1 cellular context compared by ENCODE assay signal in genomic region chr6:137951064-137951597, GRCh38.
TF ChIP-seq lines count a peak whose summit lies in the region.

No MANE protein-coding gene starts in this region.

TF ChIP-seq in GM12878, 131 proteins besides CTCF, POLR2A, EP300 and RAD21 (continued from another document and continues in another):
- TF ChIP-seq POLR2AphosphoS5 (IDR thresholded peaks at IDR 0.05; ENCODE audit: low read length) = no peak
- TF ChIP-seq ZNF622 (IDR thresholded peaks at IDR 0.05) = no peak
- no peak for TF ChIP-seq CBFB (IDR thresholded peaks at IDR 0.05; ENCODE audit: low read depth)
- no peak for TF ChIP-seq ETV6 (conservative IDR thresholded peaks at IDR 0.05 in 1 of 2, IDR thresholded peaks at IDR 0.05 in 1 of 2; ENCODE audit: borderline replicate concordance in 1 of 2, low read depth in 1 of 2)
- no peak for TF ChIP-seq ESRRA (IDR thresholded peaks at IDR 0.05; ENCODE audit: low read length)
- peak; percentile 72; the same call in 1 of the 2 replicates for TF ChIP-seq HDGF (IDR thresholded peaks at IDR 0.05)
- TF ChIP-seq USF1 (IDR thresholded peaks at IDR 0.05; ENCODE audit: borderline replicate concordance, extremely low read length, insufficient read depth, low read depth, low read length) = no peak
- peak; percentile 56; the same call in 1 of the 2 replicates for TF ChIP-seq SMC3 (IDR thresholded peaks at IDR 0.05; ENCODE audit: borderline replicate concordance, low read length)
- TF ChIP-seq STAT3 (IDR thresholded peaks at IDR 0.05; ENCODE audit: low read depth, low read length) = 0 out of 2 replicates have a peak, but pooled peaks have one; percentile 13
- peak; percentile 45; the same call in 1 of the 2 replicates for TF ChIP-seq DPF2 (IDR thresholded peaks at IDR 0.05)
- no peak for TF ChIP-seq SMAD1 (IDR thresholded peaks at IDR 0.05; ENCODE audit: low read depth, partially characterized antibody)
- no peak for TF ChIP-seq USF2 (IDR thresholded peaks at IDR 0.05; ENCODE audit: borderline replicate concordance, low read depth, low read length)
- no peak for TF ChIP-seq MYB (IDR thresholded peaks at IDR 0.05; ENCODE audit: borderline replicate concordance, low read depth, low read length)
- TF ChIP-seq SPI1 (IDR thresholded peaks at IDR 0.05; ENCODE audit: borderline replicate concordance, insufficient read depth, low read depth, low read length) = peak; percentile 85
- TF ChIP-seq TARDBP (IDR thresholded peaks at IDR 0.05; ENCODE audit: borderline replicate concordance) = no peak
- TF ChIP-seq LARP7 (IDR thresholded peaks at IDR 0.05) = no peak
- no peak for TF ChIP-seq GABPA (IDR thresholded peaks at IDR 0.05; ENCODE audit: low read depth)
- TF ChIP-seq NFYA (IDR thresholded peaks at IDR 0.05; ENCODE audit: borderline replicate concordance, low read depth, low read length) = no peak
- no peak for TF ChIP-seq YBX1 (IDR thresholded peaks at IDR 0.05)
- no peak for TF ChIP-seq WRNIP1 (IDR thresholded peaks at IDR 0.05; ENCODE audit: borderline replicate concordance, low read depth, low read length)
- TF ChIP-seq SREBF1 (IDR thresholded peaks at IDR 0.05; ENCODE audit: low read length) = no peak
- no peak for TF ChIP-seq CREB1 (IDR thresholded peaks at IDR 0.05; ENCODE audit: low read depth)
- no peak for TF ChIP-seq HCFC1 (IDR thresholded peaks at IDR 0.05; ENCODE audit: low read length)
- no peak for TF ChIP-seq IRF5 (IDR thresholded peaks at IDR 0.05; ENCODE audit: borderline replicate concordance)
- no peak for TF ChIP-seq MTA2 (IDR thresholded peaks at IDR 0.05; ENCODE audit: low read depth)
- TF ChIP-seq SMARCA5 (IDR thresholded peaks at IDR 0.05) = 0 out of 2 replicates have a peak, but pooled peaks have one; percentile 33
- TF ChIP-seq GATAD2B (conservative IDR thresholded peaks at IDR 0.05; ENCODE audit: low read depth) = no peak
- 0 out of 2 replicates have a peak, but pooled peaks have one; percentile 32 for TF ChIP-seq IRF4 (IDR thresholded peaks at IDR 0.05; ENCODE audit: low read depth, low read length)
- no peak for TF ChIP-seq KAT2A (conservative IDR thresholded peaks at IDR 0.05; ENCODE audit: control insufficient read depth, low read depth, low read length)
- TF ChIP-seq IKZF2 (IDR thresholded peaks at IDR 0.05) = no peak
- no peak for TF ChIP-seq ZNF687 (IDR thresholded peaks at IDR 0.05)
- TF ChIP-seq SKIL (IDR thresholded peaks at IDR 0.05; ENCODE audit: low read depth, poor library complexity, severe bottlenecking) = no peak
- TF ChIP-seq ATF3 (IDR thresholded peaks at IDR 0.05; ENCODE audit: borderline replicate concordance, extremely low read depth, low read depth, low read length) = no peak
- no peak for TF ChIP-seq ZBED1 (IDR thresholded peaks at IDR 0.05; ENCODE audit: borderline replicate concordance)
- no peak for TF ChIP-seq CBX3 (IDR thresholded peaks at IDR 0.05; ENCODE audit: borderline replicate concordance, low read depth)
- no peak for TF ChIP-seq ZBTB40 (IDR thresholded peaks at IDR 0.05; ENCODE audit: borderline replicate concordance)
- TF ChIP-seq KDM1A (IDR thresholded peaks at IDR 0.05; ENCODE audit: borderline replicate concordance) = no peak
- no peak for TF ChIP-seq CBX5 (IDR thresholded peaks at IDR 0.05; ENCODE audit: low read depth)
- no peak for TF ChIP-seq ZNF592 (IDR thresholded peaks at IDR 0.05)
- no peak for TF ChIP-seq EZH2 (IDR thresholded peaks at IDR 0.05; ENCODE audit: borderline replicate concordance, control insufficient read depth, low read depth, low read length)
- no peak for TF ChIP-seq FOXM1 (IDR thresholded peaks at IDR 0.05; ENCODE audit: low read depth, low read length)
- TF ChIP-seq NFIC (IDR thresholded peaks at IDR 0.05; ENCODE audit: low read depth, low read length) = 0 out of 2 replicates have a peak, but pooled peaks have one; percentile 10
- TF ChIP-seq PAX8 (IDR thresholded peaks at IDR 0.05) = no peak
- TF ChIP-seq IRF3 (IDR thresholded peaks at IDR 0.05) = no peak
- TF ChIP-seq SRF (IDR thresholded peaks at IDR 0.05; ENCODE audit: low read depth in 2 of 2, low read length in 2 of 2) = no peak
- TF ChIP-seq RFX5 (IDR thresholded peaks at IDR 0.05; ENCODE audit: low read depth, low read length) = no peak
